Comparison of ENCODE assay signal across 8 cellular contexts in genomic region chr15:76340198-76340801, GRCh38. TPM values are rescaled to one million over a fixed set of nuclear protein-coding genes. Genes with fewer than 3 reads are reported as not detected.
DNase-seq lines count a peak whose midpoint lies in the region; ATAC-seq, FAIRE-seq and TF ChIP-seq lines count a peak whose summit lies in the region.

No MANE protein-coding gene starts in this region.

- peak overlapping the region; percentile 85 for H3K4me3 Mint-ChIP-seq in activated naive CD8-positive, alpha-beta T cell treated with anti-CD3 and anti-CD28 coated beads, Interleukin-2, amount 10 ng/mL, durations not matched to agents 7 days and 5 days

- H3K4me3 ChIP-seq in HL-60 (replicated peaks; ENCODE audit: insufficient read depth, low read length) (peak overlapping the region; percentile 66), keratinocyte (ENCODE audit: control insufficient read depth in 2 of 3, extremely low read depth in 1 of 3, insufficient read depth in 2 of 3, low read depth in 1 of 3, low read length in 3 of 3) (peak overlapping the region in 2 of 3 experiments; percentile 53 to 59), thoracic aorta (peak overlapping the region; percentile 64)

- H3K9ac ChIP-seq in keratinocyte (ENCODE audit: control insufficient read depth, extremely low read depth, insufficient read depth, low read length): no peak overlapping the region

- no peaks in the 10 kb centered on the region for H3K79me2 ChIP-seq in keratinocyte (ENCODE audit: control insufficient read depth, insufficient read depth, low read length)

- no peak for ATAC-seq in activated naive CD8-positive, alpha-beta T cell treated with anti-CD3 and anti-CD28 coated beads, Interleukin-2, amount 10 ng/mL, durations not matched to agents 7 days and 5 days (ENCODE audit: low read depth)
- no peak for ATAC-seq in thoracic aorta (ENCODE audit: insufficient number of reproducible peaks, low FRiP score, low read depth)

- H3K9me3 Mint-ChIP-seq in activated naive CD8-positive, alpha-beta T cell treated with anti-CD3 and anti-CD28 coated beads, Interleukin-2, amount 10 ng/mL, durations not matched to agents 7 days and 5 days: no peaks in the 10 kb centered on the region

- H3K36me3 Mint-ChIP-seq in activated naive CD8-positive, alpha-beta T cell treated with anti-CD3 and anti-CD28 coated beads, Interleukin-2, amount 10 ng/mL, durations not matched to agents 7 days and 5 days: peaks cover 2% of the 10 kb centered on the region

- H3K9me1 ChIP-seq in keratinocyte (ENCODE audit: control insufficient read depth, extremely low read depth, insufficient read depth, low read length): no peaks in the 10 kb centered on the region

- peak overlapping the region; percentile 30 for H2AFZ ChIP-seq in keratinocyte (ENCODE audit: control insufficient read depth, low read length)

- H3K9me3 ChIP-seq in keratinocyte (ENCODE audit: control insufficient read depth, low read depth, low read length) (peaks cover 4% of the 10 kb centered on the region), thoracic aorta (no peaks in the 10 kb centered on the region)

- H3K36me3 ChIP-seq in keratinocyte (ENCODE audit: control insufficient read depth in 2 of 2, extremely low read depth in 1 of 2, insufficient read depth in 2 of 2, low read length in 2 of 2) (no peaks in the 10 kb centered on the region), thoracic aorta (no peaks in the 10 kb centered on the region)

- FAIRE-seq in keratinocyte (lab: Jason Lieb, UNC): no peak

- H3K27me3 Mint-ChIP-seq in activated naive CD8-positive, alpha-beta T cell treated with anti-CD3 and anti-CD28 coated beads, Interleukin-2, amount 10 ng/mL, durations not matched to agents 7 days and 5 days: peaks cover 84% of the 10 kb centered on the region

- no peak overlapping the region for H3K27ac Mint-ChIP-seq in activated naive CD8-positive, alpha-beta T cell treated with anti-CD3 and anti-CD28 coated beads, Interleukin-2, amount 10 ng/mL, durations not matched to agents 7 days and 5 days

- H3K4me1 Mint-ChIP-seq in activated naive CD8-positive, alpha-beta T cell treated with anti-CD3 and anti-CD28 coated beads, Interleukin-2, amount 10 ng/mL, durations not matched to agents 7 days and 5 days: peaks cover 46% of the 10 kb centered on the region

- H4K20me1 ChIP-seq in keratinocyte (ENCODE audit: control insufficient read depth, extremely low read depth, insufficient read depth, low read length): peaks cover 5% of the 10 kb centered on the region

- dilution Hi-C loops in keratinocyte (cut with MboI; ENCODE audit: extremely low pct_ligation_motif_present, low sequenced_read_pairs): no loop called here

- H3K4me1 ChIP-seq in keratinocyte (ENCODE audit: control insufficient read depth, extremely low read depth, insufficient read depth, low read length) (peaks cover 16% of the 10 kb centered on the region), thoracic aorta (ENCODE audit: control insufficient read depth in 1 of 2, low read depth in 2 of 2) (peaks cover 17 to 61% of the 10 kb centered on the region in 2 donors)

- no peak for TF ChIP-seq CTCF in HL-60 (IDR thresholded peaks at IDR 0.05; ENCODE audit: insufficient read depth, low read length)
- TF ChIP-seq CTCF in keratinocyte (optimal IDR thresholded peaks at IDR 0.05 in 1 of 3, IDR thresholded peaks at IDR 0.05 in 1 of 3, conservative IDR thresholded peaks at IDR 0.05 in 1 of 3; ENCODE audit: extremely low read depth in 1 of 3, insufficient read depth in 2 of 3, low read length in 3 of 3): no peak
- no peak for TF ChIP-seq CTCF in thoracic aorta (IDR thresholded peaks at IDR 0.05)

- H3K4me2 ChIP-seq in keratinocyte (ENCODE audit: control insufficient read depth, extremely low read depth, insufficient read depth, low read depth, low read length): peak overlapping the region; percentile 75

- POLR2A ChIA-PET in activated naive CD8-positive, alpha-beta T cell treated with anti-CD3 and anti-CD28 coated beads, Interleukin-2, amount 10 ng/mL, durations not matched to agents 7 days and 5 days (lab: Charles Lee): interaction anchor here (0.5 to 0.7 kb wide), 2 partner anchors 234 to 536 kb away, joined by 3 to 6 read pairs; no protein-coding TSS in a partner anchor

- H3K27ac ChIP-seq in HL-60 (replicated peaks): peak overlapping the region; percentile 90
- H3K27ac ChIP-seq in keratinocyte (ENCODE audit: control insufficient read depth, insufficient read depth, low read length): no peak overlapping the region
- H3K27ac ChIP-seq in thoracic aorta: no peak overlapping the region

- DNase-seq in AG20443 (ENCODE audit: low spot score) (peak; percentile 49), HL-60 (ENCODE audit: low read depth in 1 of 2, low spot score in 1 of 2) (peak in 1 of 2 experiments; percentile 14), keratinocyte (ENCODE audit: low read depth, low spot score) (no peak), thoracic aorta (ENCODE audit: low spot score) (no peak), RKO (ENCODE audit: low spot score) (no peak), foreskin melanocyte (no peak), SHP77 treated with DMSO at 0.1 percent for 48 hours (lab: John Stamatoyannopoulos, UW) (no peak)
- DNase-seq in activated naive CD8-positive, alpha-beta T cell treated with anti-CD3 and anti-CD28 coated beads, Interleukin-2, amount 10 ng/mL, durations not matched to agents 7 days and 5 days: peak; percentile 63

- no peaks in the 10 kb centered on the region for H3K27me3 ChIP-seq in HL-60 (ENCODE audit: insufficient read depth, poor library complexity, severe bottlenecking)
- peaks cover 99% of the 10 kb centered on the region for H3K27me3 ChIP-seq in keratinocyte (ENCODE audit: control insufficient read depth, extremely low read depth, insufficient read depth, low read length)
- peaks cover 79% of the 10 kb centered on the region for H3K27me3 ChIP-seq in thoracic aorta (replicated peaks; ENCODE audit: insufficient read depth)

RNA-seq across cellular contexts. Expression of gene ISL2, which starts 3.7 kb away (rescaled TPM):
- not detected for total RNA-seq in activated naive CD8-positive, alpha-beta T cell treated with anti-CD3 and anti-CD28 coated beads, Interleukin-2, amount 10 ng/mL, durations not matched to agents 7 days and 5 days
- not detected in 3 replicates for polyA plus RNA-seq in keratinocyte
- polyA plus RNA-seq in keratinocyte (2011; ENCODE audit: low read depth): not detected
- not detected in 2 replicates for polyA plus RNA-seq in keratinocyte (2011; cell fraction: cytosol; rRNA removed)
- polyA plus RNA-seq in keratinocyte (2011; cell fraction: nucleus; rRNA removed): not detected in 2 replicates
- not detected in 2 replicates for polyA plus RNA-seq in keratinocyte (2012; ENCODE audit: low replicate concordance)
- not detected in 3 replicates for polyA minus RNA-seq in keratinocyte
- polyA minus RNA-seq in keratinocyte (2011; cell fraction: cytosol; rRNA and poly(A)+ RNA removed): not detected
- not detected in 2 replicates for polyA minus RNA-seq in keratinocyte (2011; cell fraction: nucleus; rRNA and poly(A)+ RNA removed)
- not detected for total RNA-seq in thoracic aorta

RNA-seq across cellular contexts. Expression of gene ETFA, which starts 29.0 kb away (rescaled TPM):
- 10 to 100 TPM; 86.1 to 87.6 TPM for total RNA-seq in activated naive CD8-positive, alpha-beta T cell treated with anti-CD3 and anti-CD28 coated beads, Interleukin-2, amount 10 ng/mL, durations not matched to agents 7 days and 5 days
- polyA plus RNA-seq in keratinocyte: 176 to 230 TPM (median 219 TPM) in 3 replicates
- 111 TPM for polyA plus RNA-seq in keratinocyte (2011; ENCODE audit: low read depth)
- polyA plus RNA-seq in keratinocyte (2011; cell fraction: cytosol; rRNA removed): 148 and 221 TPM in 2 replicates
- 117 and 151 TPM in 2 replicates for polyA plus RNA-seq in keratinocyte (2011; cell fraction: nucleus; rRNA removed)
- 137 and 198 TPM in 2 replicates for polyA plus RNA-seq in keratinocyte (2012; ENCODE audit: low replicate concordance)
- 40.9 to 151 TPM (median 114 TPM) in 3 replicates for polyA minus RNA-seq in keratinocyte
- polyA minus RNA-seq in keratinocyte (2011; cell fraction: cytosol; rRNA and poly(A)+ RNA removed): 85.4 TPM
- polyA minus RNA-seq in keratinocyte (2011; cell fraction: nucleus; rRNA and poly(A)+ RNA removed): 32.6 and 66.9 TPM in 2 replicates
- 10 to 100 TPM; 56.9 to 57.1 TPM for total RNA-seq in thoracic aorta

Comparison
In these comparisons a context has a peak if more than half of its experiments do, and no peak if none do; other contexts are left out.
1. DNase-seq: peak in AG20443 (single experiment) and activated naive CD8-positive, alpha-beta T cell treated with anti-CD3 and anti-CD28 coated beads, Interleukin-2, amount 10 ng/mL, durations not matched to agents 7 days and 5 days (single experiment); none in keratinocyte (single experiment), thoracic aorta (single experiment), RKO (single experiment), foreskin melanocyte (single experiment) and SHP77 treated with DMSO at 0.1 percent for 48 hours (single experiment).
2. Peak in every context shown above with its lines, with median percentiles within 50 percentile points of each other: H3K4me3 ChIP-seq.